Comparison of ENCODE assay signal across 1 cellular context in genomic region chr12:42237052-42237852, GRCh38.
TF ChIP-seq lines count a peak whose summit lies in the region.

No MANE protein-coding gene starts in this region.

TF ChIP-seq in HepG2, 621 proteins besides CTCF, POLR2A, EP300 and RAD21 (continued from another document and continues in another):
- no peak for TF ChIP-seq ZNF318 (CRISPR knock-in tag; IDR thresholded peaks at IDR 0.05)
- TF ChIP-seq EED (CRISPR knock-in tag; IDR thresholded peaks at IDR 0.05): no peak
- TF ChIP-seq HNF1B (CRISPR knock-in tag; IDR thresholded peaks at IDR 0.05): peak; percentile 58; the same call in 1 of the 2 replicates
- peak; percentile 70; the same call in 1 of the 2 replicates for TF ChIP-seq KDM3A (CRISPR knock-in tag; IDR thresholded peaks at IDR 0.05; ENCODE audit: low read depth)
- no peak for TF ChIP-seq ZNF407 (CRISPR knock-in tag; IDR thresholded peaks at IDR 0.05; ENCODE audit: not compliant biosample characterization)
- TF ChIP-seq FOXJ3 (CRISPR knock-in tag; IDR thresholded peaks at IDR 0.05; ENCODE audit: borderline replicate concordance): no peak
- 0 out of 2 replicates have a peak, but pooled peaks have one; percentile 12 for TF ChIP-seq HHEX (CRISPR knock-in tag; IDR thresholded peaks at IDR 0.05)
- TF ChIP-seq ZNF296 (CRISPR knock-in tag; conservative IDR thresholded peaks at IDR 0.05): 0 out of 2 replicates have a peak, but pooled peaks have one; percentile 25
- peak; percentile 45; the same call in 1 of the 2 replicates for TF ChIP-seq KDM1A (CRISPR knock-in tag; IDR thresholded peaks at IDR 0.05)
- no peak for TF ChIP-seq STAT5B (CRISPR knock-in tag; IDR thresholded peaks at IDR 0.05)
- no peak for TF ChIP-seq RELA (CRISPR knock-in tag; IDR thresholded peaks at IDR 0.05)
- no peak for TF ChIP-seq ZNF83 (CRISPR knock-in tag; IDR thresholded peaks at IDR 0.05; ENCODE audit: borderline replicate concordance)
- TF ChIP-seq MAX (IDR thresholded peaks at IDR 0.05): peak; percentile 77
- no peak for TF ChIP-seq ZNF207 (IDR thresholded peaks at IDR 0.05; ENCODE audit: borderline replicate concordance)
- 0 out of 2 replicates have a peak, but pooled peaks have one; percentile 14 for TF ChIP-seq ZNF646 (CRISPR knock-in tag; IDR thresholded peaks at IDR 0.05)
